ENCODE assay signal across 8 cellular contexts in genomic region chr19:6674868-6675305, GRCh38. TPM values are rescaled to one million over a fixed set of nuclear protein-coding genes. Genes with fewer than 3 reads are reported as not detected.
A peak's percentile ranks its signal among the peaks of the same experiment; 100 is the strongest.
DNase-seq lines count a peak whose midpoint lies in the region; ATAC-seq, FAIRE-seq and TF ChIP-seq lines count a peak whose summit lies in the region.

No MANE protein-coding gene starts in this region.

- H3K4me3 ChIP-seq in vagina (no peak overlapping the region), esophagus squamous epithelium (no peak overlapping the region)

- H3K9me3 ChIP-seq in vagina: no peaks in the 10 kb centered on the region
- no peaks in the 10 kb centered on the region for H3K9me3 ChIP-seq in esophagus squamous epithelium

- H3K4me1 Mint-ChIP-seq in activated T-helper 1 cell treated with anti-CD3 and anti-CD28 coated beads, Interleukin-12 subunit alpha, Interleukin-12 subunit beta, Interleukin-2, Interleukin-4 antibody, amounts not matched to agents 30 ng/mL and 10 ng/mL and 1 ng/mL, durations not matched to agents 14 hours and 24 hours and 36 hours (ENCODE audit: low read depth): peaks cover 79% of the 10 kb centered on the region

- TF ChIP-seq CTCF in vagina (IDR thresholded peaks at IDR 0.05): no peak
- TF ChIP-seq CTCF in esophagus squamous epithelium (IDR thresholded peaks at IDR 0.05): no peak

- peak; percentile 61 for ATAC-seq in HG02610 (IDR thresholded peaks at IDR 0.05; ENCODE audit: unreplicated experiment)

- no peak overlapping the region for H3K27ac ChIP-seq in vagina
- no peak overlapping the region for H3K27ac ChIP-seq in esophagus squamous epithelium

- H3K27me3 ChIP-seq in vagina: no peaks in the 10 kb centered on the region
- H3K27me3 ChIP-seq in esophagus squamous epithelium: peaks cover 0 to 6% (median 0%) of the 10 kb centered on the region in 4 donors

- intact Hi-C loops in activated T-helper 1 cell treated with anti-CD3 and anti-CD28 coated beads, Interleukin-12 subunit alpha, Interleukin-12 subunit beta, Interleukin-2, Interleukin-4 antibody, amounts not matched to agents 30 ng/mL and 10 ng/mL and 1 ng/mL, durations not matched to agents 14 hours and 24 hours and 36 hours (cut with micrococcal nuclease): loop anchor here (1.0 to 5.0 kb wide), 10 partner anchors 14 to 638 kb away; partner anchors contain the start of genes GPR108 and TNFSF9
- intact Hi-C loops in head of caudate nucleus (cut with DNase I) (no loop called here), vagina (cut with DNase I) (no loop called here), esophagus squamous epithelium (cut with DNase I) (no loop called here)

- peaks cover 4% of the 10 kb centered on the region for H3K27me3 Mint-ChIP-seq in activated T-helper 1 cell treated with anti-CD3 and anti-CD28 coated beads, Interleukin-12 subunit alpha, Interleukin-12 subunit beta, Interleukin-2, Interleukin-4 antibody, amounts not matched to agents 30 ng/mL and 10 ng/mL and 1 ng/mL, durations not matched to agents 14 hours and 24 hours and 36 hours (ENCODE audit: insufficient read depth)

- H3K4me1 ChIP-seq in vagina: no peaks in the 10 kb centered on the region
- H3K4me1 ChIP-seq in esophagus squamous epithelium: peaks cover 0 to 9% (median 0%) of the 10 kb centered on the region in 3 donors

- peak overlapping the region; percentile 94 for H3K27ac Mint-ChIP-seq in activated T-helper 1 cell treated with anti-CD3 and anti-CD28 coated beads, Interleukin-12 subunit alpha, Interleukin-12 subunit beta, Interleukin-2, Interleukin-4 antibody, amounts not matched to agents 30 ng/mL and 10 ng/mL and 1 ng/mL, durations not matched to agents 14 hours and 24 hours and 36 hours

- WGBS in esophagus squamous epithelium, 2 donors: 15 to 27% methylated on average over 2 of the region's 8 CpGs

- peaks cover 15% of the 10 kb centered on the region for H3K9me3 Mint-ChIP-seq in activated T-helper 1 cell treated with anti-CD3 and anti-CD28 coated beads, Interleukin-12 subunit alpha, Interleukin-12 subunit beta, Interleukin-2, Interleukin-4 antibody, amounts not matched to agents 30 ng/mL and 10 ng/mL and 1 ng/mL, durations not matched to agents 14 hours and 24 hours and 36 hours

- peaks cover 10% of the 10 kb centered on the region for H3K36me3 Mint-ChIP-seq in activated T-helper 1 cell treated with anti-CD3 and anti-CD28 coated beads, Interleukin-12 subunit alpha, Interleukin-12 subunit beta, Interleukin-2, Interleukin-4 antibody, amounts not matched to agents 30 ng/mL and 10 ng/mL and 1 ng/mL, durations not matched to agents 14 hours and 24 hours and 36 hours (ENCODE audit: low read depth)

- peak; percentile 69 for FAIRE-seq in RCC 7860 (lab: Jason Lieb, UNC)

- peak overlapping the region; percentile 70 for H3K4me3 Mint-ChIP-seq in activated T-helper 1 cell treated with anti-CD3 and anti-CD28 coated beads, Interleukin-12 subunit alpha, Interleukin-12 subunit beta, Interleukin-2, Interleukin-4 antibody, amounts not matched to agents 30 ng/mL and 10 ng/mL and 1 ng/mL, durations not matched to agents 14 hours and 24 hours and 36 hours

- peak; percentile 76 for DNase-seq in GM03348 (ENCODE audit: low spot score)
- peak; percentile 60 for DNase-seq in RCC 7860 (ENCODE audit: low spot score)
- peak; percentile 84 for DNase-seq in activated T-helper 1 cell treated with anti-CD3 and anti-CD28 coated beads, Interleukin-12 subunit alpha, Interleukin-12 subunit beta, Interleukin-2, Interleukin-4 antibody, amounts not matched to agents 30 ng/mL and 10 ng/mL and 1 ng/mL, durations not matched to agents 14 hours and 24 hours and 36 hours (ENCODE audit: low spot score)
- DNase-seq in head of caudate nucleus: peak in 34 of 42 donors; percentile 8 to 66 (median 30)
- peak; percentile 84 for DNase-seq in stimulated activated CD4-positive, alpha-beta T cell treated with anti-CD3 and anti-CD28 coated beads, Interleukin-12 subunit alpha, Interleukin-12 subunit beta, amount 100 ng/mL, for 4 hours
- DNase-seq in vagina (ENCODE audit: extremely low spot score in 2 of 2): no peak
- DNase-seq in esophagus squamous epithelium (lab: John Stamatoyannopoulos, UW): no peak

- no peaks in the 10 kb centered on the region for H3K36me3 ChIP-seq in vagina
- H3K36me3 ChIP-seq in esophagus squamous epithelium: no peaks in the 10 kb centered on the region

- TF ChIP-seq POLR2A in vagina (IDR thresholded peaks at IDR 0.05) (no peak), esophagus squamous epithelium (IDR thresholded peaks at IDR 0.05) (no peak)

RNA-seq across cellular contexts. Expression of gene TNFSF14, which starts 4.9 kb away (rescaled TPM):
- 155 TPM in 2 replicates for total RNA-seq in activated T-helper 1 cell treated with anti-CD3 and anti-CD28 coated beads, Interleukin-12 subunit alpha, Interleukin-12 subunit beta, Interleukin-2, Interleukin-4 antibody, amounts not matched to agents 30 ng/mL and 10 ng/mL and 1 ng/mL, durations not matched to agents 14 hours and 24 hours and 36 hours
- total RNA-seq in vagina: 1.7 TPM
- total RNA-seq in esophagus squamous epithelium: 1 to 10 TPM in 2 of 4 donors, under 1 TPM in 2; 0.09 to 1.3 (median 0.86) TPM

RNA-seq across cellular contexts. Expression of gene C3, which starts 45.6 kb away (rescaled TPM):
- 6.1 and 7.2 TPM in 2 replicates for total RNA-seq in activated T-helper 1 cell treated with anti-CD3 and anti-CD28 coated beads, Interleukin-12 subunit alpha, Interleukin-12 subunit beta, Interleukin-2, Interleukin-4 antibody, amounts not matched to agents 30 ng/mL and 10 ng/mL and 1 ng/mL, durations not matched to agents 14 hours and 24 hours and 36 hours
- total RNA-seq in vagina: 1,239 TPM
- 100 to 1,000 TPM in 2 of 4 donors, 10 to 100 TPM in 2; 12.0 to 501 (median 189) TPM for total RNA-seq in esophagus squamous epithelium

Comparison
In these comparisons a context has a peak if more than half of its experiments do, and no peak if none do; other contexts are left out.
1. DNase-seq: peak in GM03348 (single experiment), RCC 7860 (single experiment), activated T-helper 1 cell treated with anti-CD3 and anti-CD28 coated beads, Interleukin-12 subunit alpha, Interleukin-12 subunit beta, Interleukin-2, Interleukin-4 antibody, amounts not matched to agents 30 ng/mL and 10 ng/mL and 1 ng/mL, durations not matched to agents 14 hours and 24 hours and 36 hours (single experiment), head of caudate nucleus (34 of 42) and stimulated activated CD4-positive, alpha-beta T cell treated with anti-CD3 and anti-CD28 coated beads, Interleukin-12 subunit alpha, Interleukin-12 subunit beta, amount 100 ng/mL, for 4 hours (single experiment); none in vagina (0 of 2) and esophagus squamous epithelium (single experiment).
2. RNA of gene TNFSF14, which starts 4.9 kb away (total RNA-seq): 155 TPM in activated T-helper 1 cell treated with anti-CD3 and anti-CD28 coated beads, Interleukin-12 subunit alpha, Interleukin-12 subunit beta, Interleukin-2, Interleukin-4 antibody, amounts not matched to agents 30 ng/mL and 10 ng/mL and 1 ng/mL, durations not matched to agents 14 hours and 24 hours and 36 hours; 1.7 TPM in vagina (single experiment) and 0.09 to 1.3 TPM in esophagus squamous epithelium; every median in the first group is over 10 times any median in the second.